31 cellular contexts compared by ENCODE assay signal in the genomic region with DNA sequence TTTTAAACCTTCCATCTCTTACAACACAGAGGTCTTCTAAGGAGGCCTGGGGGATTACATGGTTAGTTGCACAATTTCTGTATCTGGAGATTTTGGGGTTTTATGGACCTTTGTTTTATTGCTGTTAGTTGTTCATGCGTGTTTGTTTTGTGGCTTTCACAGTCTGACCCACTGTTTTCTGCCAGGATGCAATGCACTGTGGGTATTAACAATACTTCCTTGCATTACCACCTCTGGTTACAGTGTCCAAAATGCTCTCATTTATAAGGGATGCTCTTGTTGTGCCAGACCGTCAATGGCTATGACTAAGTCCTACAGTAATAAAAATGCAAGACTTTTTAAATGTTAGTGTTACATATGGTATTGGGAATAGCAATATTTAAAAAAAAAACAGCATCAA.
"Had no signal": no experiment of that assay in that cellular context is flagged by ENCODE, and none has a peak within 500 bp of the region (broad histone marks: within the 10 kb centered on the region; RNA-seq: fewer than 3 reads in every experiment).

No MANE protein-coding gene starts in this region.

- H3K9me3 ChIP-seq: adrenal gland had no signal

- ATAC-seq: activated CD8-positive, alpha-beta T cell treated with anti-CD3 and anti-CD28 coated beads for 36 hours; activated naive CD4-positive, alpha-beta T cell treated with anti-CD3 and anti-CD28 coated beads, Interleukin-2, amount 50 U/mL, for 72 hours; Right ventricle myocardium inferior; SK-N-SH treated with all-trans-retinoic acid at 6 μM for 48 hours had no signal

- H3K27me3 ChIP-seq: adrenal gland had no signal

- H3K4me3 ChIP-seq: adrenal gland, PC-9 had no signal

- H3K9ac ChIP-seq: KMS-11 had no signal

- H3K4me1 ChIP-seq: adrenal gland had no signal

- H3K27ac ChIP-seq: adrenal gland, KMS-11, PC-9, RWPE1, WERI-Rb-1 had no signal

- DNase-seq: activated CD4-positive, alpha-beta T cell treated with anti-CD3 and anti-CD28 coated beads for 1 hour; activated CD4-positive, alpha-beta T cell treated with anti-CD3 and anti-CD28 coated beads for 48 hours; activated CD4-positive, CD25-positive, alpha-beta regulatory T cell; activated CD8-positive, alpha-beta T cell treated with anti-CD3 and anti-CD28 coated beads for 36 hours; activated gamma-delta T cell treated with Interleukin-2 at 50 U/mL for 16 hours; activated naive CD4-positive, alpha-beta T cell treated with anti-CD3 and anti-CD28 coated beads for 36 hours; activated T-cell treated with anti-CD3 and anti-CD28 coated beads, Interleukin-2, amount 50 U/mL, for 24 hours; adrenal gland; anterior cingulate cortex; caudate nucleus; cerebellar nuclear complex; NCI-H1048; NCI-H1105 treated with DMSO at 0.1 percent for 48 hours; NCI-H1436; NCI-H1694; NCI-H1930; NCI-H2081 treated with DMSO at 0.1 percent for 48 hours; NCI-H226; NCI-H446 treated with DMSO at 0.1 percent for 48 hours; NCI-H524; NCI-H69; NCI-H82; PC-9; SIG-M5; T1000; WERI-Rb-1 had no signal

- H2AFZ ChIP-seq: PC-9 had no signal

- H3K4me2 ChIP-seq: KMS-11, PC-9 had no signal

- H3K36me3 ChIP-seq: adrenal gland, WERI-Rb-1 had no signal
